ENCODE assay signal across 27 cellular contexts in the genomic region with DNA sequence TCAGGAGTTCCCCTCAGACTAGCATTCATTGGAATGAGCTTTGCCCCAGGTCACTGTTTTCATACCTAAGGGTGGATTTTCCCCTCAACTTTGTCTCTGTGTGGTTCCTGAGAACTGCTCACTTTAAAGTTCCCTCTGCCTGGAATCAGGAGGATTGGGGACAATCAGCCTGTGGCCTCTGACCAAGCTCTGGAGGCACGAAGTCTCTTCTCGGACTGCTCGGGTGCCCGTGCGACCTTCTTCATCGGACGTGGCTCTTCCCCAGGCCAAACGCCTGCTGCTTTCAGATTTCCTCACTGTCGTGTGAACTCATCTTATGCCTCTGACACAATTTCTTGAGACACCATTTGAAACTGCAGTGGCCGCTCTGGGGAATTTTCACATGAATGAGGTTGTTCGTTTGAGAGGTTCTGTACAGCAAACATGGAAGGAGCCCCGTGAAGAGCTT.
DNase-seq lines count a peak whose midpoint lies in the region; ATAC-seq and TF ChIP-seq lines count a peak whose summit lies in the region.
"Had no signal": no experiment of that assay in that cellular context is flagged by ENCODE, and none has a peak within 500 bp of the region (broad histone marks: within the 10 kb centered on the region; RNA-seq: fewer than 3 reads in every experiment).

No MANE protein-coding gene starts in this region.

- H3K4me3 Mint-ChIP-seq in activated T-cell treated with anti-CD3 and anti-CD28 coated beads, Interleukin-2, amount 50 U/mL, for 72 hours: peak overlapping the region; percentile 15 to 32
- no peak overlapping the region for H3K4me3 Mint-ChIP-seq in activated T-cell treated with anti-CD3 and anti-CD28 coated beads, Interleukin-2, amount 50 U/mL, for 4 hours
- peak overlapping the region; percentile 19 for H3K4me3 Mint-ChIP-seq in activated B cell treated with CpG ODN at 0.5 μM for 24 hours
- H3K4me3 Mint-ChIP-seq: activated naive CD8-positive, alpha-beta T cell; naive B cell; type B pancreatic cell had no signal

- no peaks in the 10 kb centered on the region for H3K4me1 ChIP-seq in GM23248 (ENCODE audit: insufficient read depth)
- H3K4me1 ChIP-seq: ascending aorta, Peyer's patch had no signal

- TF ChIP-seq POLR2A in lower leg skin (IDR thresholded peaks at IDR 0.05): no peak

- H3F3A ChIP-seq in GM23248 (ENCODE audit: insufficient read depth): peaks cover 4% of the 10 kb centered on the region; the same call in 1 of the 2 replicates

- no peak for ATAC-seq in activated T-cell treated with anti-CD3 and anti-CD28 coated beads, Interleukin-2, amount 50 U/mL, for 72 hours (replicated peaks in 1 of 2)
- ATAC-seq in activated T-cell treated with anti-CD3 and anti-CD28 coated beads, Interleukin-2, amount 50 U/mL, for 4 hours: no peak
- ATAC-seq in activated B cell treated with CpG ODN at 0.5 μM for 24 hours (ENCODE audit: low read depth) (no peak), GM18517 (IDR thresholded peaks at IDR 0.05; ENCODE audit: unreplicated experiment) (no peak)
- ATAC-seq: left cardiac atrium had no signal

- no peak overlapping the region for H3K27ac ChIP-seq in GM23248
- H3K27ac ChIP-seq: ascending aorta, Peyer's patch, SJSA1 had no signal

- peaks cover 43% of the 10 kb centered on the region for H3K4me1 Mint-ChIP-seq in activated T-cell treated with anti-CD3 and anti-CD28 coated beads, Interleukin-2, amount 50 U/mL, for 72 hours (ENCODE audit: low read depth)
- H3K4me1 Mint-ChIP-seq in activated T-cell treated with anti-CD3 and anti-CD28 coated beads, Interleukin-2, amount 50 U/mL, for 4 hours (ENCODE audit: low read depth): peaks cover 30% of the 10 kb centered on the region
- H3K4me1 Mint-ChIP-seq in activated B cell treated with CpG ODN at 0.5 μM for 24 hours: peaks cover 39% of the 10 kb centered on the region

- peaks cover 2 to 6% of the 10 kb centered on the region in 2 donors for H3K9me3 Mint-ChIP-seq in activated T-cell treated with anti-CD3 and anti-CD28 coated beads, Interleukin-2, amount 50 U/mL, for 72 hours
- H3K9me3 Mint-ChIP-seq in activated T-cell treated with anti-CD3 and anti-CD28 coated beads, Interleukin-2, amount 50 U/mL, for 4 hours: no peaks in the 10 kb centered on the region
- no peaks in the 10 kb centered on the region for H3K9me3 Mint-ChIP-seq in activated B cell treated with CpG ODN at 0.5 μM for 24 hours
- H3K9me3 Mint-ChIP-seq: naive B cell, type B pancreatic cell had no signal

- H3K4me2 ChIP-seq in GM23248 (ENCODE audit: unreplicated experiment): no peak overlapping the region
- H3K4me2 ChIP-seq: BLaER1 treated with 17β-estradiol and CSF1 and Interleukin-3, amounts not matched to agents 10 nM and 100 nM had no signal

- POLR2A ChIA-PET in activated B cell treated with CpG ODN at 0.5 μM for 24 hours (lab: Charles Lee): no interaction called here

- in situ Hi-C loops in GM23248 (cut with MboI): no loop called here

- H3K27ac Mint-ChIP-seq in activated T-cell treated with anti-CD3 and anti-CD28 coated beads, Interleukin-2, amount 50 U/mL, for 72 hours: no peak overlapping the region
- no peak overlapping the region for H3K27ac Mint-ChIP-seq in activated B cell treated with CpG ODN at 0.5 μM for 24 hours
- H3K27ac Mint-ChIP-seq: activated naive CD8-positive, alpha-beta T cell; type B pancreatic cell had no signal

- H2AFZ ChIP-seq in GM23248: no peak overlapping the region

- intact Hi-C loops in activated B cell treated with CpG ODN at 0.5 μM for 24 hours (cut with micrococcal nuclease): no loop called here
- intact Hi-C loops in lower leg skin (cut with DNase I; ENCODE audit: low total_unique reads): no loop called here

- no peaks in the 10 kb centered on the region for H3K79me2 ChIP-seq in GM23248 (ENCODE audit: insufficient read depth)

- H3K9ac ChIP-seq in GM23248: no peak overlapping the region
- H3K9ac ChIP-seq: BLaER1 treated with 17β-estradiol and CSF1 and Interleukin-3, amounts not matched to agents 10 nM and 100 nM had no signal

- 0 out of 2 replicates have a peak, but pooled peaks cover 12% of the 10 kb centered on the region for H3K27me3 ChIP-seq in GM23248 (replicated peaks; ENCODE audit: insufficient read depth)
- H3K27me3 ChIP-seq: ascending aorta; BLaER1 treated with 17β-estradiol and CSF1 and Interleukin-3, amounts not matched to agents 10 nM and 100 nM; Peyer's patch; SJSA1 had no signal

- peaks cover 52% of the 10 kb centered on the region for H3K27me3 Mint-ChIP-seq in activated T-cell treated with anti-CD3 and anti-CD28 coated beads, Interleukin-2, amount 50 U/mL, for 72 hours (ENCODE audit: low read depth)
- H3K27me3 Mint-ChIP-seq in activated T-cell treated with anti-CD3 and anti-CD28 coated beads, Interleukin-2, amount 50 U/mL, for 4 hours (ENCODE audit: low read depth): no peaks in the 10 kb centered on the region
- H3K27me3 Mint-ChIP-seq in activated B cell treated with CpG ODN at 0.5 μM for 24 hours: no peaks in the 10 kb centered on the region
- H3K27me3 Mint-ChIP-seq: activated naive CD8-positive, alpha-beta T cell had no signal

- TF ChIP-seq CTCF in activated B cell treated with CpG ODN at 0.5 μM for 24 hours (IDR thresholded peaks at IDR 0.05): no peak
- no peak for TF ChIP-seq CTCF in lower leg skin (IDR thresholded peaks at IDR 0.05)

- no peak overlapping the region for H3K4me3 ChIP-seq in lower leg skin (ENCODE audit: low read depth, poor library complexity, severe bottlenecking)
- H3K4me3 ChIP-seq in GM23248: no peak overlapping the region
- H3K4me3 ChIP-seq: ascending aorta; BLaER1 treated with 17β-estradiol and CSF1 and Interleukin-3, amounts not matched to agents 10 nM and 100 nM; Peyer's patch; SJSA1 had no signal

- H3K9me2 ChIP-seq in GM23248 (ENCODE audit: insufficient read depth): no peaks in the 10 kb centered on the region

- peak in 1 of 2 donors; percentile 25 for DNase-seq in activated T-cell treated with anti-CD3 and anti-CD28 coated beads, Interleukin-2, amount 50 U/mL, for 72 hours
- DNase-seq in activated T-cell treated with anti-CD3 and anti-CD28 coated beads, Interleukin-2, amount 50 U/mL, for 4 hours: no peak
- peak; percentile 24 for DNase-seq in GM19240 (ENCODE audit: insufficient read length, low spot score)
- DNase-seq in activated B cell treated with CpG ODN at 0.5 μM for 24 hours: no peak
- no peak for DNase-seq in C1 segment of cervical spinal cord (lab: John Stamatoyannopoulos, UW)
- no peak for DNase-seq in lower leg skin (ENCODE audit: low spot score in 2 of 2)
- no peak for DNase-seq in GM23248
- DNase-seq: ACHN; activated CD4-positive, alpha-beta T cell treated with anti-CD3 and anti-CD28 coated beads, Interleukin-2, amount 50 U/mL, for 4 hours; caudate nucleus; EL; H7; head of caudate nucleus; KG1; left cardiac atrium; naive B cell; NCI-H146; NCI-H2171; NCI-H524; Peyer's patch; stimulated activated CD4-positive, alpha-beta T cell treated with anti-CD3 and anti-CD28 coated beads, Interleukin-12 subunit alpha, Interleukin-12 subunit beta, amount 100 ng/mL, for 4 hours had no signal

- CTCF ChIA-PET in activated B cell treated with CpG ODN at 0.5 μM for 24 hours (lab: Charles Lee): interaction anchor here (1.0 kb wide), 1 partner anchor 31 kb away, joined by 4 read pairs; no protein-coding TSS in a partner anchor

- H4K20me1 ChIP-seq in GM23248 (ENCODE audit: insufficient read depth): no peaks in the 10 kb centered on the region
- H4K20me1 ChIP-seq: BLaER1 treated with 17β-estradiol and CSF1 and Interleukin-3, amounts not matched to agents 10 nM and 100 nM had no signal

- no peaks in the 10 kb centered on the region for H3K36me3 ChIP-seq in GM23248 (ENCODE audit: low read depth)
- H3K36me3 ChIP-seq: ascending aorta; BLaER1 treated with 17β-estradiol and CSF1 and Interleukin-3, amounts not matched to agents 10 nM and 100 nM; Peyer's patch; SJSA1 had no signal

- 79 to 85% methylated on average over 12 of the region's 12 CpGs for WGBS in lower leg skin, 2 donors
- WGBS in GM23248 (ENCODE audit: low coverage in 1 of 2, low lambda C conversion rate in 2 of 2, missing lambda C conversion rate in 2 of 2), 2 experiments: 60 to 62% methylated on average over 12 of the region's 12 CpGs

- H3K9me3 ChIP-seq in GM23248 (ENCODE audit: low read depth): no peaks in the 10 kb centered on the region
- H3K9me3 ChIP-seq: ascending aorta, Peyer's patch, SJSA1 had no signal

- H3K36me3 Mint-ChIP-seq in activated T-cell treated with anti-CD3 and anti-CD28 coated beads, Interleukin-2, amount 50 U/mL, for 72 hours (ENCODE audit: insufficient read depth in 2 of 2): peaks cover 2 to 4% of the 10 kb centered on the region in 2 donors
- H3K36me3 Mint-ChIP-seq in activated T-cell treated with anti-CD3 and anti-CD28 coated beads, Interleukin-2, amount 50 U/mL, for 4 hours (ENCODE audit: insufficient read depth): no peaks in the 10 kb centered on the region
- H3K36me3 Mint-ChIP-seq in activated B cell treated with CpG ODN at 0.5 μM for 24 hours (ENCODE audit: low read depth): no peaks in the 10 kb centered on the region
- H3K36me3 Mint-ChIP-seq: activated naive CD8-positive, alpha-beta T cell; naive B cell; type B pancreatic cell had no signal
